8 cellular contexts compared by ENCODE assay signal in genomic region chr3:72848703-72849081, GRCh38. TPM values are rescaled to one million over a fixed set of nuclear protein-coding genes. Genes with fewer than 3 reads are reported as not detected.
DNase-seq lines count a peak whose midpoint lies in the region; ATAC-seq and TF ChIP-seq lines count a peak whose summit lies in the region.

No MANE protein-coding gene starts in this region.

- H3K4me3 ChIP-seq in epithelial cell of esophagus (ENCODE audit: low read length) (peak overlapping the region; percentile 91), neutrophil (ENCODE audit: low read depth in 1 of 2, low read length in 1 of 2) (peak overlapping the region; percentile 72 to 95)

- peaks cover 64% of the 10 kb centered on the region for H3K4me1 Mint-ChIP-seq in CD4-positive, alpha-beta T cell (ENCODE audit: low read depth)
- peaks cover 52 to 55% (median 54%) of the 10 kb centered on the region in 3 donors for H3K4me1 Mint-ChIP-seq in T-cell

- H3K4me1 ChIP-seq in neutrophil (ENCODE audit: control insufficient read depth in 1 of 2, insufficient read depth in 1 of 2, low read depth in 1 of 2, low read length in 1 of 2), result peaks cover 34 to 38% of the 10 kb centered on the region in 2 experiments

- peak overlapping the region; percentile 97 for H3K4me3 Mint-ChIP-seq in CD4-positive, alpha-beta T cell
- H3K4me3 Mint-ChIP-seq in T-cell, result peak overlapping the region; percentile 93 to 97 (median 95)

- peak; percentile 24 for ATAC-seq in CD4-positive, alpha-beta T cell (ENCODE audit: poor library complexity)
- ATAC-seq in GM19372 (IDR thresholded peaks at IDR 0.05; ENCODE audit: low read depth, unreplicated experiment) (peak; percentile 41), HG03432 (IDR thresholded peaks at IDR 0.05; ENCODE audit: unreplicated experiment) (peak; percentile 52), T-cell (replicated peaks in 1 of 4) (peak; percentile 28 to 35 (median 34))

- no peaks in the 10 kb centered on the region for H3K9me3 ChIP-seq in CD4-positive, alpha-beta T cell (ENCODE audit: control insufficient read depth, low read length)
- no peaks in the 10 kb centered on the region for H3K9me3 ChIP-seq in neutrophil

- no peaks in the 10 kb centered on the region for H3K27me3 Mint-ChIP-seq in CD4-positive, alpha-beta T cell
- H3K27me3 Mint-ChIP-seq in T-cell, result no peaks in the 10 kb centered on the region

- H3K27ac Mint-ChIP-seq in CD4-positive, alpha-beta T cell, result peak overlapping the region; percentile 88
- peak overlapping the region; percentile 41 to 87 for H3K27ac Mint-ChIP-seq in T-cell

- DNase-seq in CD4-positive, alpha-beta T cell, result peak in 2 of 10 experiments; percentile 6 to 19
- DNase-seq in T-cell (peak in 19 of 34 experiments; percentile 3 to 37 (median 13)), epithelial cell of esophagus (ENCODE audit: low read depth) (no peak), NCI-H526 treated with DMSO at 0.1 percent for 48 hours (lab: John Stamatoyannopoulos, UW) (no peak), cerebellar nuclear complex (lab: John Stamatoyannopoulos, UW) (no peak)

- POLR2A ChIA-PET in CD4-positive, alpha-beta T cell (lab: Charles Lee), result interaction anchor here (0.8 to 1.8 kb wide), 5 partner anchors 28 to 208 kb away, joined by 3 to 8 read pairs (median 4); partner anchors contain the start of gene PPP4R2
- POLR2A ChIA-PET in T-cell (lab: Charles Lee), result no interaction called here

- CTCF ChIA-PET in CD4-positive, alpha-beta T cell (lab: Charles Lee), result interaction anchor here (1.4 to 4.4 kb wide), 2 partner anchors 15 to 208 kb away, joined by 3 to 22 read pairs; no protein-coding TSS in a partner anchor
- CTCF ChIA-PET in T-cell (lab: Charles Lee), result interaction anchor here (1.0 to 2.6 kb wide), 4 partner anchors 98 to 238 kb away, joined by 4 to 11 read pairs (median 6); no protein-coding TSS in a partner anchor

- H3K36me3 ChIP-seq in neutrophil, result no peaks in the 10 kb centered on the region

- H3K36me3 Mint-ChIP-seq in CD4-positive, alpha-beta T cell (ENCODE audit: low read depth), result peaks cover 18% of the 10 kb centered on the region
- H3K36me3 Mint-ChIP-seq in T-cell, result peaks cover 4% of the 10 kb centered on the region

- H3K27ac ChIP-seq in CD4-positive, alpha-beta T cell (ENCODE audit: low read depth, low read length), result no peak overlapping the region
- peak overlapping the region; percentile 61 for H3K27ac ChIP-seq in neutrophil

- no peaks in the 10 kb centered on the region for H3K27me3 ChIP-seq in CD4-positive, alpha-beta T cell (ENCODE audit: control insufficient read depth, insufficient read depth, low read length)
- H3K27me3 ChIP-seq in neutrophil, result no peaks in the 10 kb centered on the region

- intact Hi-C loops in CD4-positive, alpha-beta T cell (cut with DNase I, micrococcal nuclease), result loop anchor here (1.0 to 10.0 kb wide), 6 partner anchors 91 to 1264 kb away; partner anchors contain the start of genes PPP4R2 (in 2 of the 2), EIF4E3 (in 1 of the 2), FOXP1 (in 1 of the 2) and RYBP (in 1 of the 2)

- no peak for TF ChIP-seq CTCF in CD4-positive, alpha-beta T cell (IDR thresholded peaks at IDR 0.05)
- no peak for TF ChIP-seq CTCF in epithelial cell of esophagus (IDR thresholded peaks at IDR 0.05; ENCODE audit: insufficient read depth, low read depth, low read length, missing control alignments)
- no peak for TF ChIP-seq CTCF in neutrophil (IDR thresholded peaks at IDR 0.05)

- no peaks in the 10 kb centered on the region for H3K9me3 Mint-ChIP-seq in CD4-positive, alpha-beta T cell
- no peaks in the 10 kb centered on the region for H3K9me3 Mint-ChIP-seq in T-cell

RNA-seq across cellular contexts. Expression of gene SHQ1, which starts 0.4 kb away (rescaled TPM):
- 10 to 100 TPM in 1 of 2 experiments, 1 to 10 TPM in 1; 9.4 to 13.1 TPM for total RNA-seq in CD4-positive, alpha-beta T cell
- total RNA-seq in T-cell, result 10 to 100 TPM; 16.6 to 29.0 (median 27.8) TPM

RNA-seq across cellular contexts. Expression of gene GXYLT2, which starts 39.2 kb away (rescaled TPM):
- under 1 TPM in 1 of 2 experiments, not detected in 1; 0.08 TPM for total RNA-seq in CD4-positive, alpha-beta T cell
- under 1 TPM in 2 of 5 donors, not detected in 3; 0.09 to 0.19 TPM for total RNA-seq in T-cell

Comparison
In these comparisons a context has a peak if more than half of its experiments do, and no peak if none do; other contexts are left out.
1. DNase-seq: peak in T-cell (19 of 34); none in epithelial cell of esophagus (single experiment), NCI-H526 treated with DMSO at 0.1 percent for 48 hours (single experiment) and cerebellar nuclear complex (0 of 2).
2. Peak in every context shown above with its lines, with median percentiles within 50 percentile points of each other: ATAC-seq.